In the genomic region with DNA sequence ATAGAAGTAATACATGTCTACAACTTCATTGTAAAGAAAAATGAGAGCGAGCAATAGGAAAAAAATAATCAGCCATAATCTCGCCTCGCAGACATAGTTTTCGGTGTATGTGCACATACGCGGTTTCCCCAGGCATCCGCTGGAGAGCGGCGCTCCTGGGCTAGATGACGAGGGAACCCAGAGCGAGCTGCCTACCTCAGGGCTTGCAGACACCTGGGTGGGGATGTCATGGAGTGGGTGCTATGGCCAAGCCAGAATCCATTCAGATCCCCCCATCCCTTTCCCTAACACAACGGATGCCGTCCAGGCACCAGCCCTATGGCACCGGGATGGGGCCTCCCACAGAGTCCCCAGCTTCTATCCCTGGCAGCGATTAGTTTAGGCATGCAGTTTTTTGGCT, we compare ENCODE assay signal across 22 cellular contexts. TPM values are rescaled to one million over a fixed set of nuclear protein-coding genes. Genes with fewer than 3 reads are reported as not detected.
"Had no signal": no experiment of that assay in that cellular context is flagged by ENCODE, and none has a peak within 500 bp of the region (broad histone marks: within the 10 kb centered on the region; RNA-seq: fewer than 3 reads in every experiment).

No MANE protein-coding gene starts in this region.

- H3K9me3 ChIP-seq: esophagus squamous epithelium, gastroesophageal sphincter, ovary, tibial artery had no signal

- H3K27me3 ChIP-seq: ovary, tibial artery had no signal

- H3K9me3 Mint-ChIP-seq: immature natural killer cell; stimulated activated effector memory CD8-positive, alpha-beta T cell treated with anti-CD3 and anti-CD28 coated beads, Interleukin-12 subunit alpha, Interleukin-12 subunit beta, amount 100 ng/mL, for 72 hours had no signal

- H3K4me3 ChIP-seq: ovary had no signal

- H3K36me3 Mint-ChIP-seq: immature natural killer cell; naive thymus-derived CD4-positive, alpha-beta T cell; stimulated activated effector memory CD8-positive, alpha-beta T cell treated with anti-CD3 and anti-CD28 coated beads, Interleukin-12 subunit alpha, Interleukin-12 subunit beta, amount 100 ng/mL, for 72 hours had no signal

- H3K27ac Mint-ChIP-seq: naive thymus-derived CD4-positive, alpha-beta T cell; nephron progenitor cell; stimulated activated effector memory CD8-positive, alpha-beta T cell treated with anti-CD3 and anti-CD28 coated beads, Interleukin-12 subunit alpha, Interleukin-12 subunit beta, amount 100 ng/mL, for 72 hours had no signal

- H3K36me3 ChIP-seq: esophagus squamous epithelium, gastroesophageal sphincter, ovary, tibial artery had no signal

- DNase-seq: cerebellar nuclear complex; dermis blood vessel endothelial cell; esophagus squamous epithelium; foreskin fibroblast; glutamatergic neuron; immature natural killer cell; naive thymus-derived CD4-positive, alpha-beta T cell; nephron progenitor cell; ovary; stimulated activated CD4-positive, alpha-beta T cell treated with anti-CD3 and anti-CD28 coated beads, Interleukin-4, amount 100 ng/mL, for 1 hour; stimulated activated CD8-positive, alpha-beta memory T cell treated with anti-CD3 and anti-CD28 coated beads, Interleukin-4, amount 100 ng/mL, for 48 hours; stimulated activated naive CD8-positive, alpha-beta T cell treated with anti-CD3 and anti-CD28 coated beads, Interleukin-15, Interleukin-2, amounts not matched to agents 100 U/mL and 50 U/mL, for 24 hours had no signal

- ATAC-seq: naive thymus-derived CD4-positive, alpha-beta T cell; stimulated activated effector memory CD8-positive, alpha-beta T cell treated with anti-CD3 and anti-CD28 coated beads, Interleukin-12 subunit alpha, Interleukin-12 subunit beta, amount 100 ng/mL, for 72 hours had no signal

RNA-seq across cellular contexts. Expression of gene CFAP100, which starts 4.5 kb away (rescaled TPM):
- total RNA-seq: dermis blood vessel endothelial cell; epithelial cell of proximal tubule; esophagus squamous epithelium; gastroesophageal sphincter; liver; lung microvascular endothelial cell; mononuclear cell; naive thymus-derived CD4-positive, alpha-beta T cell; posterior vena cava; right cardiac atrium; ureter had no signal

RNA-seq across cellular contexts. Expression of gene KLF15, which starts 33.0 kb away (rescaled TPM):
- total RNA-seq: epithelial cell of proximal tubule, mononuclear cell had no signal
